ENCODE assay signal across 9 cellular contexts in genomic region chr1:17239420-17239819, GRCh38. TPM values are rescaled to one million over a fixed set of nuclear protein-coding genes. Genes with fewer than 3 reads are reported as not detected.
A peak's percentile ranks its signal among the peaks of the same experiment; 100 is the strongest.
DNase-seq lines count a peak whose midpoint lies in the region; ATAC-seq, FAIRE-seq and TF ChIP-seq lines count a peak whose summit lies in the region.
"Had no signal": no experiment of that assay in that cellular context is flagged by ENCODE, and none has a peak within 500 bp of the region (broad histone marks: within the 10 kb centered on the region; RNA-seq: fewer than 3 reads in every experiment).

No MANE protein-coding gene starts in this region.

- H3K27me3 ChIP-seq in bronchial epithelial cell (ENCODE audit: control insufficient read depth, insufficient read depth, low read length) (no peaks in the 10 kb centered on the region), lower lobe of right lung (ENCODE audit: low read depth) (peaks cover 7% of the 10 kb centered on the region)

- FAIRE-seq in bronchial epithelial cell (lab: Jason Lieb, UNC), result no peak

- POLR2A ChIA-PET in HEK293T (lab: Yijun Ruan, JAX), result interaction anchor here (1.3 kb wide), 1 partner anchor 114 kb away, joined by 3 read pairs; no protein-coding TSS in a partner anchor

- H3K9me3 ChIP-seq in lower lobe of right lung, result no peaks in the 10 kb centered on the region

- no peak overlapping the region for H3K4me3 ChIP-seq in bronchial epithelial cell (ENCODE audit: low read depth, low read length)
- no peak overlapping the region for H3K4me3 ChIP-seq in lower lobe of right lung

- CTCF ChIA-PET in HEK293T (lab: Yijun Ruan, JAX), result interaction anchor here (0.9 kb wide), 1 partner anchor 113 kb away, joined by 3 read pairs; no protein-coding TSS in a partner anchor

- peak; percentile 89 for DNase-seq in DMS53 (lab: John Stamatoyannopoulos, UW)
- peak; percentile 84 for DNase-seq in HEK293T (ENCODE audit: extremely low spot score)
- DNase-seq in NCI-H82 (lab: John Stamatoyannopoulos, UW), result peak; percentile 83
- DNase-seq in bronchial epithelial cell (ENCODE audit: low read depth), result peak; percentile 61
- no peak for DNase-seq in lower lobe of right lung

- no peaks in the 10 kb centered on the region for H3K4me1 ChIP-seq in lower lobe of right lung

- H3K36me3 ChIP-seq in bronchial epithelial cell (ENCODE audit: control insufficient read depth, insufficient read depth, low read length) (no peaks in the 10 kb centered on the region), lower lobe of right lung (no peaks in the 10 kb centered on the region)

- no peak for TF ChIP-seq CTCF in bronchial epithelial cell (IDR thresholded peaks at IDR 0.05; ENCODE audit: insufficient read depth, low read length, severe bottlenecking)
- no peak for TF ChIP-seq CTCF in lower lobe of right lung (IDR thresholded peaks at IDR 0.05)

- no peak overlapping the region for H3K27ac ChIP-seq in lower lobe of right lung

- intact Hi-C loops in lower lobe of right lung (cut with DNase I), result loop anchor here (10.0 kb wide), 1 partner anchor 115 kb away; no protein-coding TSS in a partner anchor

- ATAC-seq in lower lobe of right lung (peak; percentile 44 to 58), GM19035 (IDR thresholded peaks at IDR 0.05; ENCODE audit: unreplicated experiment) (no peak), HG02759 (IDR thresholded peaks at IDR 0.05; ENCODE audit: unreplicated experiment) (no peak), HG03196 (IDR thresholded peaks at IDR 0.05; ENCODE audit: unreplicated experiment) (no peak)

TF ChIP-seq in HEK293T, 16 proteins besides CTCF, POLR2A, EP300 and RAD21:
- TF ChIP-seq FOXA1 (IDR thresholded peaks at IDR 0.05) (no peak), FOXM1 (IDR thresholded peaks at IDR 0.05; ENCODE audit: borderline replicate concordance) (no peak), FOXK2 (IDR thresholded peaks at IDR 0.05) (no peak), ELF4 (IDR thresholded peaks at IDR 0.05) (no peak), TARDBP (IDR thresholded peaks at IDR 0.05) (no peak), SP1 (IDR thresholded peaks at IDR 0.05) (no peak), PKNOX1 (IDR thresholded peaks at IDR 0.05) (no peak), ZNF384 (IDR thresholded peaks at IDR 0.05) (no peak), SUZ12 (IDR thresholded peaks at IDR 0.05) (no peak), LEF1 (IDR thresholded peaks at IDR 0.05; ENCODE audit: borderline replicate concordance) (no peak), BHLHE40 (IDR thresholded peaks at IDR 0.05; ENCODE audit: borderline replicate concordance) (no peak), NFRKB (IDR thresholded peaks at IDR 0.05) (no peak), CTBP1 (IDR thresholded peaks at IDR 0.05; ENCODE audit: borderline replicate concordance) (no peak), L3MBTL2 (conservative IDR thresholded peaks at IDR 0.05) (no peak), HDGF (IDR thresholded peaks at IDR 0.05; ENCODE audit: borderline replicate concordance) (no peak), ARNT (IDR thresholded peaks at IDR 0.05) (no peak)

RNA-seq across cellular contexts. Expression of gene PADI3, which starts 9.5 kb away (rescaled TPM):
- total RNA-seq in bronchial epithelial cell (0.26 and 0.38 TPM in 2 replicates), lower lobe of right lung (not detected)
- total RNA-seq: natural killer cell treated with Interleukin-12 subunit alpha and Interleukin-12 subunit beta and Interleukin-15 and Interleukin-18, amount 100 ng/mL, for 72 hours had no signal

RNA-seq across cellular contexts. Expression of gene PADI1, which starts 34.5 kb away (rescaled TPM):
- total RNA-seq in bronchial epithelial cell, result 11.8 and 32.8 TPM in 2 replicates
- not detected for total RNA-seq in lower lobe of right lung
- total RNA-seq: natural killer cell treated with Interleukin-12 subunit alpha and Interleukin-12 subunit beta and Interleukin-15 and Interleukin-18, amount 100 ng/mL, for 72 hours had no signal

Comparison
In these comparisons a context has a peak if more than half of its experiments do, and no peak if none do; other contexts are left out.
1. ATAC-seq: peak in lower lobe of right lung (2 of 2); none in GM19035 (single experiment), HG02759 (single experiment) and HG03196 (single experiment).
2. RNA of gene PADI1, which starts 34.5 kb away (total RNA-seq): 11.8 to 32.8 TPM in bronchial epithelial cell; not detected in lower lobe of right lung (single experiment); every median in the first group is over 10 times any median in the second.